ENCODE assay signal across 11 cellular contexts in genomic region chr12:59444932-59445331, GRCh38.
DNase-seq lines count a peak whose midpoint lies in the region; ATAC-seq and TF ChIP-seq lines count a peak whose summit lies in the region.
"Had no signal": no experiment of that assay in that cellular context is flagged by ENCODE, and none has a peak within 500 bp of the region (broad histone marks: within the 10 kb centered on the region; RNA-seq: fewer than 3 reads in every experiment).

No MANE protein-coding gene starts in this region.

- WGBS in endodermal cell (ENCODE audit: insufficient coverage in 1 of 2, insufficient read length in 1 of 2), 2 experiments, result 100% methylated on average over 1 of the region's 1 CpG; no CpG with 5 or more reads in 1 of the 2 experiments

- peaks cover 4% of the 10 kb centered on the region for H3K4me1 Mint-ChIP-seq in endodermal cell
- H3K4me1 Mint-ChIP-seq: activated naive CD4-positive, alpha-beta T cell treated with anti-CD3 and anti-CD28 coated beads, Interleukin-2, amount 50 U/mL, for 24 hours; stimulated activated effector memory CD8-positive, alpha-beta T cell treated with anti-CD3 and anti-CD28 coated beads, Interleukin-12 subunit alpha, Interleukin-12 subunit beta, amount 100 ng/mL, for 72 hours had no signal

- ATAC-seq in upper lobe of right lung (no peak), GM19467 (IDR thresholded peaks at IDR 0.05; ENCODE audit: unreplicated experiment) (no peak), GM18520 (IDR thresholded peaks at IDR 0.05; ENCODE audit: unreplicated experiment) (no peak)

- DNase-seq in stimulated activated naive CD4-positive, alpha-beta T cell (lab: John Stamatoyannopoulos, UW), result peak in 4 of 6 experiments; percentile 3 to 28 (median 16)
- DNase-seq in stimulated activated naive CD4-positive, alpha-beta T cell treated with Interleukin-2 at 50 U/mL for 16 hours (lab: John Stamatoyannopoulos, UW), result no peak
- DNase-seq in NCI-H226 (peak; percentile 7), endodermal cell (peak; percentile 50), upper lobe of right lung (no peak), SIG-M5 (lab: John Stamatoyannopoulos, UW) (no peak)
- DNase-seq: T1000 had no signal

- no peak overlapping the region for H3K4me3 ChIP-seq in endodermal cell (ENCODE audit: low read length)
- no peak overlapping the region for H3K4me3 ChIP-seq in upper lobe of right lung

- H3K27me3 Mint-ChIP-seq in endodermal cell (ENCODE audit: insufficient read depth), result no peaks in the 10 kb centered on the region

- no peak overlapping the region for H3K4me3 Mint-ChIP-seq in endodermal cell
- H3K4me3 Mint-ChIP-seq: activated naive CD4-positive, alpha-beta T cell treated with anti-CD3 and anti-CD28 coated beads, Interleukin-2, amount 50 U/mL, for 24 hours; stimulated activated effector memory CD8-positive, alpha-beta T cell treated with anti-CD3 and anti-CD28 coated beads, Interleukin-12 subunit alpha, Interleukin-12 subunit beta, amount 100 ng/mL, for 72 hours had no signal

- H3K9ac ChIP-seq in endodermal cell (ENCODE audit: extremely low read depth, low read length, poor library complexity, severe bottlenecking), result no peak overlapping the region

- peaks cover 27% of the 10 kb centered on the region for H3K9me3 Mint-ChIP-seq in endodermal cell

- H3K27ac ChIP-seq in endodermal cell (ENCODE audit: low read depth, low read length) (no peak overlapping the region), upper lobe of right lung (no peak overlapping the region)

- no peak overlapping the region for H3K27ac Mint-ChIP-seq in endodermal cell
- H3K27ac Mint-ChIP-seq: activated naive CD4-positive, alpha-beta T cell treated with anti-CD3 and anti-CD28 coated beads, Interleukin-2, amount 50 U/mL, for 24 hours; stimulated activated effector memory CD8-positive, alpha-beta T cell treated with anti-CD3 and anti-CD28 coated beads, Interleukin-12 subunit alpha, Interleukin-12 subunit beta, amount 100 ng/mL, for 72 hours had no signal

- H3K9me3 ChIP-seq in endodermal cell (ENCODE audit: control insufficient read depth, low read length) (peaks cover 35% of the 10 kb centered on the region), upper lobe of right lung (no peaks in the 10 kb centered on the region)

- intact Hi-C loops in upper lobe of right lung (cut with DNase I), result no loop called here

- H3K27me3 ChIP-seq in endodermal cell (ENCODE audit: control insufficient read depth, insufficient read depth, low read length, poor library complexity, severe bottlenecking), result no peaks in the 10 kb centered on the region
- H3K27me3 ChIP-seq in upper lobe of right lung, result no peaks in the 10 kb centered on the region

- H3K36me3 Mint-ChIP-seq in endodermal cell (ENCODE audit: low read depth), result peaks cover 28% of the 10 kb centered on the region
- H3K36me3 Mint-ChIP-seq: stimulated activated effector memory CD8-positive, alpha-beta T cell treated with anti-CD3 and anti-CD28 coated beads, Interleukin-12 subunit alpha, Interleukin-12 subunit beta, amount 100 ng/mL, for 72 hours had no signal

- H3K36me3 ChIP-seq in endodermal cell (ENCODE audit: control insufficient read depth, insufficient read depth, low read length), result no peaks in the 10 kb centered on the region
- H3K36me3 ChIP-seq in upper lobe of right lung, result no peaks in the 10 kb centered on the region

- H3K4me1 ChIP-seq in endodermal cell (ENCODE audit: control insufficient read depth, insufficient read depth, low read length), result no peaks in the 10 kb centered on the region
- no peaks in the 10 kb centered on the region for H3K4me1 ChIP-seq in upper lobe of right lung

- peak; percentile 55 for TF ChIP-seq CTCF in endodermal cell (conservative IDR thresholded peaks at IDR 0.05)
- TF ChIP-seq CTCF in upper lobe of right lung (IDR thresholded peaks at IDR 0.05), result peak; percentile 41

Comparison
In these comparisons a context has a peak if more than half of its experiments do, and no peak if none do; other contexts are left out.
1. DNase-seq: peak in stimulated activated naive CD4-positive, alpha-beta T cell (4 of 6), NCI-H226 (single experiment) and endodermal cell (single experiment); none in stimulated activated naive CD4-positive, alpha-beta T cell treated with Interleukin-2 at 50 U/mL for 16 hours (single experiment), upper lobe of right lung (single experiment) and SIG-M5 (single experiment).